In the genomic region with DNA sequence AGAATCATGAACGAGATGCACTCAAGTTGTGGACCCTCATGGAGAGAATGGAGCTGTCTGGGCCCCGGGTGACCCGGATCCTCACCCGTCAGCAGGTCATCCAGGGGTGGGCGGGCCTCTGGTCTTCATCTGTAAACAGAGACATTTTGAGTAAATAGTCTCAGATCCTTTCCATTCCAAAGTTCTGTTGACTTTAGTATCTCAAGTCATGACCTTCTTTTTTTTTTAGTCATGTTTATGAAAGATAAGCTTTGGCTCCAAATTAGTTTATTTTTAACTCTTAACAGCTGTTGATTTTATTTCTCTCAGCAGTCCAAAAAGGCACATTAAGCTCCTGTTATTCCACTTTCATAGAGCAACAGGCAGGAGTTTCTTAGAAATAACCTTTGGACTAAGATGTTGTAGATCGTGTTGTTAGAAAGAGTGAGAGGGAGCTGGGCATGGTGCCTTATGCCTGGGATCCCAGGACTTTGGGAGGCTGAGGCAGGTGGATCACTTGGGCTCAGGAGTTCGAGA, we compare ENCODE assay signal across 19 cellular contexts. TPM values are rescaled to one million over a fixed set of nuclear protein-coding genes. Genes with fewer than 3 reads are reported as not detected.
DNase-seq lines count a peak whose midpoint lies in the region; ATAC-seq, FAIRE-seq and TF ChIP-seq lines count a peak whose summit lies in the region.
"Had no signal": no experiment of that assay in that cellular context is flagged by ENCODE, and none has a peak within 500 bp of the region (broad histone marks: within the 10 kb centered on the region; RNA-seq: fewer than 3 reads in every experiment).

No MANE protein-coding gene starts in this region.

- H3K27ac Mint-ChIP-seq in effector memory CD8-positive, alpha-beta T cell, result peak overlapping the region; percentile 49 to 73

- H3K4me3 Mint-ChIP-seq in effector memory CD8-positive, alpha-beta T cell, result no peak overlapping the region

- no peaks in the 10 kb centered on the region for H3K9me3 Mint-ChIP-seq in effector memory CD8-positive, alpha-beta T cell

- DNase-seq in HuH-7 (ENCODE audit: low spot score), result peak; percentile 60
- no peak for DNase-seq in effector memory CD8-positive, alpha-beta T cell
- no peak for DNase-seq in pancreas
- DNase-seq in stimulated activated CD4-positive, alpha-beta T cell treated with anti-CD3 and anti-CD28 coated beads, Interleukin-12 subunit alpha, Interleukin-12 subunit beta, amount 100 ng/mL, for 4 hours, result no peak
- DNase-seq: DMS 273 treated with DMSO at 0.1 percent for 48 hours, EL, H7, KBM-7, NCI-H1092 treated with DMSO at 0.1 percent for 48 hours, NCI-H1694 treated with DMSO at 0.1 percent for 48 hours, NCI-H446 treated with DMSO at 0.1 percent for 48 hours, NCI-H748 treated with DMSO at 0.1 percent for 48 hours had no signal

- H3K27me3 Mint-ChIP-seq in effector memory CD8-positive, alpha-beta T cell, result no peaks in the 10 kb centered on the region

- H3K4me3 ChIP-seq in pancreas, result no peak overlapping the region
- H3K4me3 ChIP-seq: SK-N-MC had no signal

- H3K36me3 ChIP-seq in pancreas, result no peaks in the 10 kb centered on the region

- WGBS in pancreas, 2 donors, result 35 to 36% methylated on average over 7 of the region's 7 CpGs

- H3K27ac ChIP-seq in C4-2B (peak overlapping the region; percentile 69), pancreas (no peak overlapping the region)
- H3K27ac ChIP-seq: SK-N-MC had no signal

- TF ChIP-seq CTCF in C4-2B (conservative IDR thresholded peaks at IDR 0.05) (no peak), pancreas (IDR thresholded peaks at IDR 0.05) (no peak)

- peaks cover 8 to 14% of the 10 kb centered on the region in 2 donors for H3K4me1 Mint-ChIP-seq in effector memory CD8-positive, alpha-beta T cell (ENCODE audit: low read depth in 2 of 2)

- H3K4me1 ChIP-seq in pancreas, result no peaks in the 10 kb centered on the region

- no peaks in the 10 kb centered on the region for H3K27me3 ChIP-seq in pancreas

- peaks cover 26% of the 10 kb centered on the region for H3K36me3 Mint-ChIP-seq in effector memory CD8-positive, alpha-beta T cell (ENCODE audit: insufficient read depth)

- no peaks in the 10 kb centered on the region for H3K9me3 ChIP-seq in pancreas

- no peak for FAIRE-seq in pancreas (lab: Jason Lieb, UNC)

- no peak for ATAC-seq in effector memory CD8-positive, alpha-beta T cell (replicated peaks)
- ATAC-seq in pancreas, result peak in 3 of 4 donors; percentile 23 to 70 (median 62)
- ATAC-seq in HG02678 (IDR thresholded peaks at IDR 0.05; ENCODE audit: unreplicated experiment), result no peak
- no peak for ATAC-seq in GM19455 (IDR thresholded peaks at IDR 0.05; ENCODE audit: unreplicated experiment)
- ATAC-seq: Right ventricle myocardium inferior had no signal

- intact Hi-C loops in pancreas (cut with DNase I), result no loop called here

RNA-seq across cellular contexts. Expression of a gene that starts 48.9 kb away (rescaled TPM):
- total RNA-seq in pancreas, result 1 to 10 TPM; 1.0 to 1.5 (median 1.5) TPM
- 1 to 10 TPM; 3.5 to 4.3 TPM for polyA plus RNA-seq in pancreas
- total RNA-seq: HT1080, MCF 10A had no signal

Comparison
In these comparisons a context has a peak if more than half of its experiments do, and no peak if none do; other contexts are left out.
1. ATAC-seq: peak in pancreas (3 of 4); none in effector memory CD8-positive, alpha-beta T cell (single experiment), HG02678 (single experiment) and GM19455 (single experiment).